ENCODE assay signal across 8 cellular contexts in the genomic region with DNA sequence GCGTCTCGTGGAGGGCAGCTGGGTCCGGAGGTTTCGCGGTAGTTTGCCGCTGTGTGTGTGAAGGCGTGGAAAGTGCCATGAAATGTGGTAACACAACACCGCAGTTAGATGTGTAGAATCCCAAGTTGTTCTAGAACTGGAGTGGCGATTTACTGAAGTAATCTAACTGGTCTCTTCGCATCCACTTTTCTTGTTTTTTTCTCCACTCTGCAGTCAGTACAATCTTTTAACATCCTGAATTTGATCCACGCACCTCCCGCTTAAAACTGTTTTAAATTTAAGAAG. TPM values are rescaled to one million over a fixed set of nuclear protein-coding genes. Genes with fewer than 3 reads are reported as not detected.
DNase-seq lines count a peak whose midpoint lies in the region; ATAC-seq, FAIRE-seq and TF ChIP-seq lines count a peak whose summit lies in the region.

No MANE protein-coding gene starts in this region.

- H3K79me2 ChIP-seq in mesendoderm (ENCODE audit: control insufficient read depth, insufficient read depth, low read length) = peaks cover 37% of the 10 kb centered on the region

- H3K27me3 Mint-ChIP-seq in brain = peaks cover 6% of the 10 kb centered on the region

- peak overlapping the region; percentile 91 for H2BK5ac ChIP-seq in mesendoderm (ENCODE audit: low read length)

- H3K23ac ChIP-seq in mesendoderm (ENCODE audit: low read length) = peak overlapping the region; percentile 95

- ATAC-seq in GM18861 (IDR thresholded peaks at IDR 0.05; ENCODE audit: unreplicated experiment) = no peak

- H3K79me1 ChIP-seq in mesendoderm (ENCODE audit: low read length) = peaks cover 16% of the 10 kb centered on the region

- H3K4me3 Mint-ChIP-seq in brain = peak overlapping the region; percentile 83 to 98 (median 87)

- H3K4me1 ChIP-seq in HUES6 (ENCODE audit: control insufficient read depth, insufficient read depth, low read length) (peaks cover 10% of the 10 kb centered on the region; the same call in 1 of the 2 replicates), mesendoderm (ENCODE audit: control insufficient read depth, low read depth, low read length) (peaks cover 2% of the 10 kb centered on the region)

- H3K4me3 ChIP-seq in HUES6 (ENCODE audit: low read depth, low read length) = peak overlapping the region; percentile 80
- H3K4me3 ChIP-seq in mesendoderm (ENCODE audit: low read length) = peak overlapping the region; percentile 63

- H3K27me3 ChIP-seq in HUES6 (ENCODE audit: control insufficient read depth, insufficient read depth, low read length) (no peaks in the 10 kb centered on the region), mesendoderm (ENCODE audit: insufficient read depth, low read length, poor library complexity) (no peaks in the 10 kb centered on the region)

- peaks cover 36% of the 10 kb centered on the region for H3K4me1 Mint-ChIP-seq in brain

- H3K4ac ChIP-seq in mesendoderm (ENCODE audit: low read depth, low read length) = no peak overlapping the region

- peak overlapping the region; percentile 65 for H2AK5ac ChIP-seq in mesendoderm (ENCODE audit: low read length)

- H2BK15ac ChIP-seq in mesendoderm (replicated peaks; ENCODE audit: low read depth) = no peak overlapping the region

- H2BK120ac ChIP-seq in mesendoderm (ENCODE audit: low read depth, low read length) = no peak overlapping the region

- peak overlapping the region; percentile 88 for H3K4me2 ChIP-seq in mesendoderm (ENCODE audit: low read length)

- H4K5ac ChIP-seq in mesendoderm (ENCODE audit: low read length) = no peak overlapping the region

- FAIRE-seq in H54 (lab: Jason Lieb, UNC) (no peak), D721Med (lab: Jason Lieb, UNC) (no peak)

- DNase-seq in Ammon's horn (ENCODE audit: low spot score) (peak; percentile 34), mesendoderm (no peak), COLO829 (ENCODE audit: low spot score) (no peak), H54 (ENCODE audit: insufficient read length, low spot score) (no peak), D721Med (ENCODE audit: insufficient read length, low spot score) (no peak)

- H3K9ac ChIP-seq in HUES6 (ENCODE audit: low read length) (peak overlapping the region; percentile 92), mesendoderm (ENCODE audit: low read length) (peak overlapping the region; percentile 99)

- H3K27ac ChIP-seq in HUES6 (ENCODE audit: low read depth, low read length) = peak overlapping the region; percentile 73
- no peak overlapping the region for H3K27ac ChIP-seq in mesendoderm (ENCODE audit: low read depth, low read length)

- H3K36me3 ChIP-seq in HUES6 (ENCODE audit: control insufficient read depth, insufficient read depth, low read length) = peaks cover 8% of the 10 kb centered on the region; the same call in 1 of the 2 replicates
- H3K36me3 ChIP-seq in mesendoderm (ENCODE audit: control insufficient read depth, insufficient read depth, low read length) = no peaks in the 10 kb centered on the region

- no CpG with 5 or more reads among the region's 12 CpGs for WGBS in mesendoderm (ENCODE audit: extremely low coverage, insufficient coverage, low lambda C conversion rate)

- H3K36me3 Mint-ChIP-seq in brain = peaks cover 31% of the 10 kb centered on the region

- no peak overlapping the region for H3K18ac ChIP-seq in mesendoderm (ENCODE audit: low read length)

- H3K56ac ChIP-seq in mesendoderm (ENCODE audit: low read length) = peak overlapping the region; percentile 99

- H3K27ac Mint-ChIP-seq in brain = peak overlapping the region; percentile 84 to 99 (median 98)

- H3K9me3 Mint-ChIP-seq in brain = peaks cover 6 to 22% (median 12%) of the 10 kb centered on the region in 5 experiments

- H4K8ac ChIP-seq in mesendoderm (ENCODE audit: low read depth, low read length) = no peak overlapping the region

- peaks cover 8% of the 10 kb centered on the region for H3K9me3 ChIP-seq in HUES6 (ENCODE audit: control insufficient read depth, insufficient read depth, low read depth, low read length)

- no peak for TF ChIP-seq POLR2A in H54 (IDR thresholded peaks at IDR 0.05; ENCODE audit: low read depth, low read length)

- TF ChIP-seq CTCF in brain (conservative IDR thresholded peaks at IDR 0.05) (no peak), D721Med (IDR thresholded peaks at IDR 0.05; ENCODE audit: insufficient read depth, missing control alignments) (no peak)

RNA-seq across cellular contexts. Expression of a gene that starts 0.5 kb away (rescaled TPM):
- polyA plus RNA-seq in brain (ENCODE audit: insufficient read depth, low read depth, low replicate concordance) = 4.9 TPM
- 52.6 TPM for polyA plus RNA-seq in mesendoderm (2013, experiment 1 of 2)
- polyA plus RNA-seq in mesendoderm (2013, experiment 2 of 2) = 50.0 TPM

RNA-seq across cellular contexts. Expression of a gene that starts 0.7 kb away (rescaled TPM):
- 7.0 TPM for polyA plus RNA-seq in brain (ENCODE audit: insufficient read depth, low read depth, low replicate concordance)
- 13.0 TPM for polyA plus RNA-seq in mesendoderm (2013, experiment 1 of 2)
- polyA plus RNA-seq in mesendoderm (2013, experiment 2 of 2) = 13.8 TPM
